Comparison of ENCODE assay signal across 1 cellular context in genomic region chr19:8412783-8413592, GRCh38.
TF ChIP-seq lines count a peak whose summit lies in the region.

Gene MARCHF2, plus strand, starts transcription at chr19:8413305. Its CDS starts 8,536 bp downstream, at chr19:8421841.

TF ChIP-seq in HepG2, 621 proteins besides CTCF, POLR2A, EP300 and RAD21 (continued from another document and continues in another):
- TF ChIP-seq ZNF281 (CRISPR knock-in tag; IDR thresholded peaks at IDR 0.05; ENCODE audit: borderline replicate concordance) (no peak), RAD51 (IDR thresholded peaks at IDR 0.05; ENCODE audit: borderline replicate concordance) (no peak), KLF12 (CRISPR knock-in tag; IDR thresholded peaks at IDR 0.05; ENCODE audit: borderline replicate concordance) (peak; percentile 45; the same call in 1 of the 2 replicates), KMT2A (CRISPR knock-in tag; IDR thresholded peaks at IDR 0.05) (no peak), THYN1 (CRISPR knock-in tag; IDR thresholded peaks at IDR 0.05; ENCODE audit: borderline replicate concordance, low read depth) (no peak), PTBP1 (IDR thresholded peaks at IDR 0.05; ENCODE audit: low read depth, low read length, poor library complexity, severe bottlenecking) (no peak), ZNF256 (CRISPR knock-in tag; conservative IDR thresholded peaks at IDR 0.05) (no peak), TARDBP (CRISPR knock-in tag; IDR thresholded peaks at IDR 0.05) (no peak), ZNF354B (CRISPR knock-in tag; IDR thresholded peaks at IDR 0.05) (no peak), CHD4 (IDR thresholded peaks at IDR 0.05; ENCODE audit: borderline replicate concordance, low read length) (no peak), ZNF292 (CRISPR knock-in tag; IDR thresholded peaks at IDR 0.05; ENCODE audit: borderline replicate concordance, low read depth) (no peak), CBX5 (CRISPR knock-in tag; IDR thresholded peaks at IDR 0.05; ENCODE audit: borderline replicate concordance) (no peak), GLI4 (CRISPR knock-in tag; IDR thresholded peaks at IDR 0.05; ENCODE audit: borderline replicate concordance) (no peak), ZNF562 (CRISPR knock-in tag; IDR thresholded peaks at IDR 0.05; ENCODE audit: borderline replicate concordance) (no peak), ZSCAN31 (CRISPR knock-in tag; IDR thresholded peaks at IDR 0.05; ENCODE audit: low read depth) (0 out of 2 replicates have a peak, but pooled peaks have one; percentile 20), TMF1 (CRISPR knock-in tag; IDR thresholded peaks at IDR 0.05; ENCODE audit: low read depth) (no peak), FIP1L1 (IDR thresholded peaks at IDR 0.05; ENCODE audit: borderline replicate concordance, insufficient read depth, low read depth, low read length) (no peak), DZIP1 (CRISPR knock-in tag; IDR thresholded peaks at IDR 0.05) (0 out of 2 replicates have a peak, but pooled peaks have one; percentile 30), MTA3 (CRISPR knock-in tag; IDR thresholded peaks at IDR 0.05) (no peak), NR2C2 (CRISPR knock-in tag; IDR thresholded peaks at IDR 0.05; ENCODE audit: borderline replicate concordance) (no peak), ZC3H4 (CRISPR knock-in tag; IDR thresholded peaks at IDR 0.05; ENCODE audit: borderline replicate concordance) (no peak), ZNF607 (CRISPR knock-in tag; IDR thresholded peaks at IDR 0.05; ENCODE audit: borderline replicate concordance) (no peak), BRF2 (CRISPR knock-in tag; IDR thresholded peaks at IDR 0.05) (no peak), NR0B2 (CRISPR knock-in tag; IDR thresholded peaks at IDR 0.05) (no peak), KLF15 (CRISPR knock-in tag; IDR thresholded peaks at IDR 0.05; ENCODE audit: borderline replicate concordance) (no peak), SOX5 (CRISPR knock-in tag; IDR thresholded peaks at IDR 0.05; ENCODE audit: borderline replicate concordance) (no peak), TGIF2 (CRISPR knock-in tag; IDR thresholded peaks at IDR 0.05) (no peak), RXRB (CRISPR knock-in tag; IDR thresholded peaks at IDR 0.05; ENCODE audit: borderline replicate concordance) (no peak), ZNF468 (CRISPR knock-in tag; IDR thresholded peaks at IDR 0.05) (no peak), ZBTB37 (CRISPR knock-in tag; IDR thresholded peaks at IDR 0.05) (no peak), RERE (CRISPR knock-in tag; IDR thresholded peaks at IDR 0.05; ENCODE audit: low read depth) (no peak), SALL1 (CRISPR knock-in tag; IDR thresholded peaks at IDR 0.05) (0 out of 2 replicates have a peak, but pooled peaks have one; percentile 31), BHLHE40 (IDR thresholded peaks at IDR 0.05; ENCODE audit: low read length) (peak; percentile 71), MEIS1 (CRISPR knock-in tag; IDR thresholded peaks at IDR 0.05; ENCODE audit: borderline replicate concordance) (no peak), PAX8 (CRISPR knock-in tag; IDR thresholded peaks at IDR 0.05; ENCODE audit: borderline replicate concordance) (no peak), ZNF543 (CRISPR knock-in tag; IDR thresholded peaks at IDR 0.05) (no peak), JARID2 (CRISPR knock-in tag; IDR thresholded peaks at IDR 0.05; ENCODE audit: insufficient replicate concordance) (no peak), FOXP1 (IDR thresholded peaks at IDR 0.05) (no peak), FOXP1 (CRISPR knock-in tag; IDR thresholded peaks at IDR 0.05) (no peak), SALL2 (CRISPR knock-in tag; IDR thresholded peaks at IDR 0.05) (peak; percentile 53; the same call in 1 of the 2 replicates), ZNF605 (CRISPR knock-in tag; IDR thresholded peaks at IDR 0.05) (no peak), ZNF383 (CRISPR knock-in tag; IDR thresholded peaks at IDR 0.05; ENCODE audit: borderline replicate concordance) (no peak), ZNF234 (CRISPR knock-in tag; conservative IDR thresholded peaks at IDR 0.05) (no peak), NFYC (CRISPR knock-in tag; IDR thresholded peaks at IDR 0.05) (peak; percentile 91), FOSL1 (CRISPR knock-in tag; IDR thresholded peaks at IDR 0.05; ENCODE audit: borderline replicate concordance) (no peak), ZNF773 (CRISPR knock-in tag; IDR thresholded peaks at IDR 0.05; ENCODE audit: borderline replicate concordance) (no peak), U2AF1 (optimal IDR thresholded peaks at IDR 0.05; ENCODE audit: low read depth, low read length) (no peak), NFIC (IDR thresholded peaks at IDR 0.05; ENCODE audit: low read length) (no peak), ZNF878 (CRISPR knock-in tag; IDR thresholded peaks at IDR 0.05) (no peak), XRCC5 (optimal IDR thresholded peaks at IDR 0.05; ENCODE audit: low read length) (peak; percentile 12), HNF4G (IDR thresholded peaks at IDR 0.05; ENCODE audit: borderline replicate concordance, low read depth, low read length) (no peak), HNF4G (CRISPR knock-in tag; IDR thresholded peaks at IDR 0.05; ENCODE audit: borderline replicate concordance, low read depth) (no peak), RFX5 (IDR thresholded peaks at IDR 0.05; ENCODE audit: low read depth, low read length) (peak; percentile 36; the same call in 1 of the 2 replicates), FOXO1 (CRISPR knock-in tag; IDR thresholded peaks at IDR 0.05) (no peak)
- TF ChIP-seq, protein P1, sequence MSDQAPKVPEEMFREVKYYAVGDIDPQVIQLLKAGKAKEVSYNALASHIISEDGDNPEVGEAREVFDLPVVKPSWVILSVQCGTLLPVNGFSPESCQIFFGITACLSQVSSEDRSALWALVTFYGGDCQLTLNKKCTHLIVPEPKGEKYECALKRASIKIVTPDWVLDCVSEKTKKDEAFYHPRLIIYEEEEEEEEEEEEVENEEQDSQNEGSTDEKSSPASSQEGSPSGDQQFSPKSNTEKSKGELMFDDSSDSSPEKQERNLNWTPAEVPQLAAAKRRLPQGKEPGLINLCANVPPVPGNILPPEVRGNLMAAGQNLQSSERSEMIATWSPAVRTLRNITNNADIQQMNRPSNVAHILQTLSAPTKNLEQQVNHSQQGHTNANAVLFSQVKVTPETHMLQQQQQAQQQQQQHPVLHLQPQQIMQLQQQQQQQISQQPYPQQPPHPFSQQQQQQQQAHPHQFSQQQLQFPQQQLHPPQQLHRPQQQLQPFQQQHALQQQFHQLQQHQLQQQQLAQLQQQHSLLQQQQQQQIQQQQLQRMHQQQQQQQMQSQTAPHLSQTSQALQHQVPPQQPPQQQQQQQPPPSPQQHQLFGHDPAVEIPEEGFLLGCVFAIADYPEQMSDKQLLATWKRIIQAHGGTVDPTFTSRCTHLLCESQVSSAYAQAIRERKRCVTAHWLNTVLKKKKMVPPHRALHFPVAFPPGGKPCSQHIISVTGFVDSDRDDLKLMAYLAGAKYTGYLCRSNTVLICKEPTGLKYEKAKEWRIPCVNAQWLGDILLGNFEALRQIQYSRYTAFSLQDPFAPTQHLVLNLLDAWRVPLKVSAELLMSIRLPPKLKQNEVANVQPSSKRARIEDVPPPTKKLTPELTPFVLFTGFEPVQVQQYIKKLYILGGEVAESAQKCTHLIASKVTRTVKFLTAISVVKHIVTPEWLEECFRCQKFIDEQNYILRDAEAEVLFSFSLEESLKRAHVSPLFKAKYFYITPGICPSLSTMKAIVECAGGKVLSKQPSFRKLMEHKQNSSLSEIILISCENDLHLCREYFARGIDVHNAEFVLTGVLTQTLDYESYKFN (CRISPR knock-in tag; conservative IDR thresholded peaks at IDR 0.05) = no peak
